ENCODE assay signal across 8 cellular contexts in the genomic region with DNA sequence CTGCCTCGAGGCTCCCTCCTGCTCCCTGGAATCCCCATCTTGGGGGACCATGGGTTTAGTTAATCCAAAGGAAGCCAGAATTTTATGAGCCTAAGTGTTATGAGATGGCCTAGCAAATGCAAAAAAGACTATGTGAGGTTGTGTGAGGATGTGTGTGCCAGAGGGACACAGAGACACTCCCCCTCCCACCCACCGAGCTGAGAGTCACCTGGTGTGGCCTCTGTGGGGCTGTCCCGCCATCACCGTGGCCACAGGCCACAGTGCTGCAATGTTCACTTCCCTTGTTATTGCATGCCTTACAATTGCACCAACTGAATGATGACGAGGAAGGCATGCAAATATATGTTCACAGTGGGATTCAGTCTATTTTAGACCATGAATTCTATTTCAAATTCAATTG.
DNase-seq lines count a peak whose midpoint lies in the region; ATAC-seq and TF ChIP-seq lines count a peak whose summit lies in the region.

No MANE protein-coding gene starts in this region.

- H3K4me3 ChIP-seq in WERI-Rb-1 (ENCODE audit: low read depth, low read length) = no peak overlapping the region

- no peak for TF ChIP-seq CTCF in WERI-Rb-1 (IDR thresholded peaks at IDR 0.05; ENCODE audit: low read depth, low read length)

- peaks cover 4% of the 10 kb centered on the region for H3K9me3 ChIP-seq in WERI-Rb-1 (ENCODE audit: severe bottlenecking)

- peak; percentile 71 for DNase-seq in activated CD4-positive, alpha-beta T cell treated with anti-CD3 and anti-CD28 coated beads for 48 hours
- DNase-seq in activated CD4-positive, alpha-beta T cell treated with anti-CD3 and anti-CD28 coated beads, Interleukin-2, amount 50 U/mL, for 4 hours = no peak
- peak; percentile 50 for DNase-seq in activated gamma-delta T cell treated with anti-CD3 and anti-CD28 coated beads, Interleukin-2, amount 50 U/mL, for 16 hours (ENCODE audit: low read depth)
- DNase-seq in stimulated activated CD8-positive, alpha-beta memory T cell treated with anti-CD3 and anti-CD28 coated beads, Interleukin-7, amount 100 ng/mL, for 48 hours (ENCODE audit: extremely low read depth in 1 of 2, low read depth in 1 of 2) = peak; percentile 58 to 65
- DNase-seq in Kasumi-1 (lab: John Stamatoyannopoulos, UW) (no peak), NCI-H524 treated with DMSO at 0.1 percent for 48 hours (lab: John Stamatoyannopoulos, UW) (no peak), WERI-Rb-1 (no peak)

- peak; percentile 72 for ATAC-seq in HG03066 (IDR thresholded peaks at IDR 0.05; ENCODE audit: low read depth, unreplicated experiment)

- H3K27ac ChIP-seq in WERI-Rb-1 = no peak overlapping the region

- peaks cover 12% of the 10 kb centered on the region for H3K36me3 ChIP-seq in WERI-Rb-1

- H3K27me3 ChIP-seq in WERI-Rb-1 (ENCODE audit: insufficient read depth, low read depth, severe bottlenecking) = no peaks in the 10 kb centered on the region

Comparison
In these comparisons a context has a peak if more than half of its experiments do, and no peak if none do; other contexts are left out.
1. DNase-seq: peak in activated CD4-positive, alpha-beta T cell treated with anti-CD3 and anti-CD28 coated beads for 48 hours (single experiment), activated gamma-delta T cell treated with anti-CD3 and anti-CD28 coated beads, Interleukin-2, amount 50 U/mL, for 16 hours (single experiment) and stimulated activated CD8-positive, alpha-beta memory T cell treated with anti-CD3 and anti-CD28 coated beads, Interleukin-7, amount 100 ng/mL, for 48 hours (2 of 2); none in activated CD4-positive, alpha-beta T cell treated with anti-CD3 and anti-CD28 coated beads, Interleukin-2, amount 50 U/mL, for 4 hours (0 of 2), Kasumi-1 (0 of 2), NCI-H524 treated with DMSO at 0.1 percent for 48 hours (single experiment) and WERI-Rb-1 (single experiment).